ENCODE assay signal across 1 cellular context in genomic region chr7:151439855-151440798, GRCh38.
TF ChIP-seq lines count a peak whose summit lies in the region.

A gene with protein sequence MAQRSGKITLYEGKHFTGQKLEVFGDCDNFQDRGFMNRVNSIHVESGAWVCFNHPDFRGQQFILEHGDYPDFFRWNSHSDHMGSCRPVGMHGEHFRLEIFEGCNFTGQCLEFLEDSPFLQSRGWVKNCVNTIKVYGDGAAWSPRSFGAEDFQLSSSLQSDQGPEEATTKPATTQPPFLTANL (minus strand): TSS chr7:151440141. CDS start chr7:151439917, 224 bp downstream.

TF ChIP-seq in SK-N-SH, 30 proteins besides CTCF, POLR2A, EP300 and RAD21 (continued from another document):
- TF ChIP-seq REST (IDR thresholded peaks at IDR 0.05; ENCODE audit: low read depth, low read length) (no peak), RXRA (IDR thresholded peaks at IDR 0.05; ENCODE audit: borderline replicate concordance, low read depth) (no peak), TCF12 (IDR thresholded peaks at IDR 0.05) (no peak), FOSL2 (IDR thresholded peaks at IDR 0.05; ENCODE audit: borderline replicate concordance, low read depth) (no peak), SIN3A (IDR thresholded peaks at IDR 0.05; ENCODE audit: borderline replicate concordance, low read depth, low read length) (no peak), USF1 (IDR thresholded peaks at IDR 0.05; ENCODE audit: borderline replicate concordance, low read depth) (no peak), MXI1 (IDR thresholded peaks at IDR 0.05; ENCODE audit: low read depth, low read length) (no peak), RCOR1 (IDR thresholded peaks at IDR 0.05; ENCODE audit: low read length) (no peak), TAF1 (IDR thresholded peaks at IDR 0.05; ENCODE audit: borderline replicate concordance, low read depth, low read length) (no peak), FOXJ3 (CRISPR knock-in tag; IDR thresholded peaks at IDR 0.05) (no peak), MAX (IDR thresholded peaks at IDR 0.05; ENCODE audit: low read depth) (no peak)
- TF ChIP-seq, protein P1, sequence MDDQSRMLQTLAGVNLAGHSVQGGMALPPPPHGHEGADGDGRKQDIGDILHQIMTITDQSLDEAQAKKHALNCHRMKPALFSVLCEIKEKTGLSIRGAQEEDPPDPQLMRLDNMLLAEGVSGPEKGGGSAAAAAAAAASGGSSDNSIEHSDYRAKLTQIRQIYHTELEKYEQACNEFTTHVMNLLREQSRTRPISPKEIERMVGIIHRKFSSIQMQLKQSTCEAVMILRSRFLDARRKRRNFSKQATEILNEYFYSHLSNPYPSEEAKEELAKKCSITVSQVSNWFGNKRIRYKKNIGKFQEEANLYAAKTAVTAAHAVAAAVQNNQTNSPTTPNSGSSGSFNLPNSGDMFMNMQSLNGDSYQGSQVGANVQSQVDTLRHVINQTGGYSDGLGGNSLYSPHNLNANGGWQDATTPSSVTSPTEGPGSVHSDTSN (IDR thresholded peaks at IDR 0.05), result no peak
